In genomic region chr3:56202997-56203396, GRCh38 we compare ENCODE assay signal across 23 cellular contexts.
A peak's percentile ranks its signal among the peaks of the same experiment; 100 is the strongest.
DNase-seq lines count a peak whose midpoint lies in the region; ATAC-seq and TF ChIP-seq lines count a peak whose summit lies in the region.
"Had no signal": no experiment of that assay in that cellular context is flagged by ENCODE, and none has a peak within 500 bp of the region (broad histone marks: within the 10 kb centered on the region; RNA-seq: fewer than 3 reads in every experiment).

No MANE protein-coding gene starts in this region.

- H3K27ac ChIP-seq in cardiac muscle cell (peak overlapping the region; percentile 74), heart right ventricle (no peak overlapping the region)
- H3K27ac ChIP-seq: BLaER1 had no signal

- intact Hi-C loops in heart right ventricle (cut with DNase I): no loop called here

- WGBS in heart right ventricle, 2 donors: 64 to 72% methylated on average over 4 of the region's 4 CpGs

- H3K27me3 ChIP-seq in cardiac muscle cell (no peaks in the 10 kb centered on the region), heart right ventricle (no peaks in the 10 kb centered on the region)
- H3K27me3 ChIP-seq: BE2C, BLaER1 had no signal

- ATAC-seq in heart right ventricle (no peak), SK-N-SH treated with all-trans-retinoic acid at 6 μM for 48 hours (peak; percentile 49; the same call in 2 of the 3 replicates)
- ATAC-seq: GM12878 had no signal

- DNase-seq in cardiac muscle cell (ENCODE audit: low read depth in 1 of 2, low spot score in 1 of 2) (peak in 1 of 2 donors; percentile 15), heart right ventricle (no peak), SK-N-DZ (ENCODE audit: low spot score) (peak; percentile 81), HK-2 (ENCODE audit: unreplicated experiment) (no peak), NCI-H187 (lab: John Stamatoyannopoulos, UW) (no peak)
- DNase-seq: 8988T; ACHN; BE2C; C1 segment of cervical spinal cord; CD4-positive, alpha-beta memory T cell; CD4-positive, CD25-positive, alpha-beta regulatory T cell; CD8-positive, alpha-beta memory T cell; COR-L47; DMS 273 treated with DMSO at 0.1 percent for 48 hours; DMS153; DMS53; DMS79; DND-41; EL; GDM1 had no signal

- H3K9me3 ChIP-seq in cardiac muscle cell (ENCODE audit: low read depth) (no peaks in the 10 kb centered on the region), heart right ventricle (no peaks in the 10 kb centered on the region)
- H3K9me3 ChIP-seq: BE2C, BLaER1 had no signal

- H3K4me1 ChIP-seq in cardiac muscle cell (ENCODE audit: low read depth) (peaks cover 28% of the 10 kb centered on the region), heart right ventricle (no peaks in the 10 kb centered on the region)
- H3K4me1 ChIP-seq: BE2C, BLaER1 had no signal

- TF ChIP-seq CTCF in cardiac muscle cell (IDR thresholded peaks at IDR 0.05; ENCODE audit: low read depth, low read length) (no peak), heart right ventricle (IDR thresholded peaks at IDR 0.05) (no peak)

- H3K4me3 ChIP-seq in cardiac muscle cell (no peak overlapping the region), heart right ventricle (no peak overlapping the region)
- H3K4me3 ChIP-seq: BLaER1, GM12878 had no signal

- no peaks in the 10 kb centered on the region for H3K36me3 ChIP-seq in cardiac muscle cell
- H3K36me3 ChIP-seq in heart right ventricle: no peaks in the 10 kb centered on the region
- H3K36me3 ChIP-seq: BE2C, BLaER1 had no signal

TF ChIP-seq in SK-N-SH treated with all-trans-retinoic acid at 6 μM for 48 hours, 23 proteins besides CTCF, POLR2A, EP300 and RAD21:
- TF ChIP-seq PPARA (CRISPR knock-in tag; IDR thresholded peaks at IDR 0.05; ENCODE audit: borderline replicate concordance) (no peak), ZFP30 (CRISPR knock-in tag; IDR thresholded peaks at IDR 0.05) (no peak), TSHZ2 (CRISPR knock-in tag; IDR thresholded peaks at IDR 0.05) (peak; percentile 57; the same call in 1 of the 2 replicates), SNAI2 (CRISPR knock-in tag; IDR thresholded peaks at IDR 0.05) (peak; percentile 23; the same call in 1 of the 2 replicates), ARNTL (CRISPR knock-in tag; IDR thresholded peaks at IDR 0.05; ENCODE audit: borderline replicate concordance, low read depth) (no peak), ZC3H10 (CRISPR knock-in tag; IDR thresholded peaks at IDR 0.05) (no peak), POU6F1 (CRISPR knock-in tag; IDR thresholded peaks at IDR 0.05; ENCODE audit: borderline replicate concordance, low read depth) (no peak), CREB5 (CRISPR knock-in tag; IDR thresholded peaks at IDR 0.05; ENCODE audit: low read depth) (peak; percentile 92), RARB (CRISPR knock-in tag; IDR thresholded peaks at IDR 0.05) (no peak), ISL1 (CRISPR knock-in tag; IDR thresholded peaks at IDR 0.05) (peak; percentile 100), CSDC2 (CRISPR knock-in tag; IDR thresholded peaks at IDR 0.05) (no peak), ESRRG (CRISPR knock-in tag; IDR thresholded peaks at IDR 0.05) (peak; percentile 88; the same call in 1 of the 2 replicates), ZNF8 (CRISPR knock-in tag; IDR thresholded peaks at IDR 0.05) (no peak), CSRNP3 (CRISPR knock-in tag; IDR thresholded peaks at IDR 0.05) (peak; percentile 64; the same call in 1 of the 2 replicates), GLIS3 (CRISPR knock-in tag; IDR thresholded peaks at IDR 0.05) (peak; percentile 96), OSR1 (CRISPR knock-in tag; IDR thresholded peaks at IDR 0.05) (no peak), ZNF565 (CRISPR knock-in tag; conservative IDR thresholded peaks at IDR 0.05; ENCODE audit: low read depth) (no peak), TCF4 (CRISPR knock-in tag; IDR thresholded peaks at IDR 0.05; ENCODE audit: borderline replicate concordance) (peak; percentile 67; the same call in 1 of the 2 replicates), TOX (CRISPR knock-in tag; IDR thresholded peaks at IDR 0.05; ENCODE audit: borderline replicate concordance) (no peak), ZNF70 (CRISPR knock-in tag; IDR thresholded peaks at IDR 0.05) (no peak), BACH2 (CRISPR knock-in tag; IDR thresholded peaks at IDR 0.05; ENCODE audit: borderline replicate concordance) (no peak), ZFP3 (CRISPR knock-in tag; IDR thresholded peaks at IDR 0.05) (peak; percentile 94), PATZ1 (CRISPR knock-in tag; IDR thresholded peaks at IDR 0.05; ENCODE audit: borderline replicate concordance) (peak; percentile 76; the same call in 1 of the 2 replicates)
